23 cellular contexts compared by ENCODE assay signal in genomic region chr1:55555971-55556370, GRCh38.
A peak's percentile ranks its signal among the peaks of the same experiment; 100 is the strongest.
DNase-seq lines count a peak whose midpoint lies in the region; ATAC-seq, FAIRE-seq and TF ChIP-seq lines count a peak whose summit lies in the region.
"Had no signal": no experiment of that assay in that cellular context is flagged by ENCODE, and none has a peak within 500 bp of the region (broad histone marks: within the 10 kb centered on the region; RNA-seq: fewer than 3 reads in every experiment).

No MANE protein-coding gene starts in this region.

- intact Hi-C loops in body of pancreas (cut with DNase I) (no loop called here), thyroid gland (cut with DNase I) (no loop called here)

- H3K4me3 ChIP-seq in body of pancreas = no peak overlapping the region
- H3K4me3 ChIP-seq in thyroid gland (replicated peaks in 1 of 3) = no peak overlapping the region
- H3K4me3 ChIP-seq: SK-N-MC had no signal

- no peak for FAIRE-seq in H54 (lab: Jason Lieb, UNC)
- FAIRE-seq: H1 had no signal

- DNase-seq in ELF-1 (ENCODE audit: low read depth, low spot score) (peak; percentile 27), NCI-H1092 treated with DMSO at 0.1 percent for 48 hours (lab: John Stamatoyannopoulos, UW) (peak; percentile 44), SK-N-DZ (ENCODE audit: low spot score) (peak; percentile 68), mesothelial cell of epicardium (ENCODE audit: low spot score in 2 of 2, unreplicated experiment in 2 of 2) (peak; percentile 43 to 61), H54 (ENCODE audit: insufficient read length, low spot score) (no peak), body of pancreas (no peak), thyroid gland (no peak)
- DNase-seq: ACHN; C1 segment of cervical spinal cord; CD8-positive, alpha-beta memory T cell; DMS79 treated with DMSO at 0.1 percent for 48 hours; HFFc6; MV-4-11; NCI-H1417 treated with DMSO at 0.1 percent for 48 hours; NCI-H2029 treated with DMSO at 0.1 percent for 48 hours; NCI-H2227 treated with DMSO at 0.1 percent for 48 hours; NCI-H526 treated with DMSO at 0.1 percent for 48 hours; OCI-M1; Right ventricle myocardium superior; T-cell had no signal

- H3K4me1 ChIP-seq in body of pancreas (no peaks in the 10 kb centered on the region), thyroid gland (peaks cover 13 to 20% of the 10 kb centered on the region in 2 donors)

- H3K36me3 ChIP-seq in body of pancreas (replicated peaks in 1 of 2; ENCODE audit: insufficient read depth in 1 of 2, low read depth in 2 of 2) (no peaks in the 10 kb centered on the region), thyroid gland (no peaks in the 10 kb centered on the region)

- TF ChIP-seq CTCF in mesothelial cell of epicardium (IDR thresholded peaks at IDR 0.05; ENCODE audit: unreplicated experiment) = no peak
- no peak for TF ChIP-seq CTCF in body of pancreas (IDR thresholded peaks at IDR 0.05)
- no peak for TF ChIP-seq CTCF in thyroid gland (IDR thresholded peaks at IDR 0.05)

- TF ChIP-seq POLR2A in H54 (IDR thresholded peaks at IDR 0.05; ENCODE audit: low read depth, low read length) (no peak), body of pancreas (IDR thresholded peaks at IDR 0.05) (no peak), thyroid gland (IDR thresholded peaks at IDR 0.05) (no peak)

- no peaks in the 10 kb centered on the region for H3K36me3 Mint-ChIP-seq in mesothelial cell of epicardium
- H3K36me3 Mint-ChIP-seq: CD8-positive, alpha-beta memory T cell; T-cell had no signal

- H3K4me1 Mint-ChIP-seq in mesothelial cell of epicardium = peaks cover 24% of the 10 kb centered on the region
- H3K4me1 Mint-ChIP-seq: CD8-positive, alpha-beta memory T cell; T-cell had no signal

- H3K27me3 ChIP-seq in body of pancreas = no peaks in the 10 kb centered on the region
- H3K27me3 ChIP-seq in thyroid gland = no peaks in the 10 kb centered on the region

- H3K27ac Mint-ChIP-seq in mesothelial cell of epicardium = peak overlapping the region; percentile 61
- H3K27ac Mint-ChIP-seq: CD8-positive, alpha-beta memory T cell; HFFc6; T-cell had no signal

- H3K4me3 Mint-ChIP-seq in mesothelial cell of epicardium = no peak overlapping the region
- H3K4me3 Mint-ChIP-seq: CD8-positive, alpha-beta memory T cell; HFFc6; T-cell had no signal

- WGBS in body of pancreas, 2 donors = 79 to 82% methylated on average over 8 of the region's 8 CpGs
- WGBS in thyroid gland, 2 donors = 95 to 96% methylated on average over 8 of the region's 8 CpGs

- peaks cover under 1% of the 10 kb centered on the region for H3K9me3 Mint-ChIP-seq in mesothelial cell of epicardium
- H3K9me3 Mint-ChIP-seq: CD8-positive, alpha-beta memory T cell; HFFc6; T-cell had no signal

- no peaks in the 10 kb centered on the region for H3K27me3 Mint-ChIP-seq in mesothelial cell of epicardium (ENCODE audit: low read depth)
- H3K27me3 Mint-ChIP-seq: CD8-positive, alpha-beta memory T cell; T-cell had no signal

- H3K27ac ChIP-seq in body of pancreas (no peak overlapping the region), thyroid gland (no peak overlapping the region)
- H3K27ac ChIP-seq: KMS-11, SK-N-MC had no signal

- no peak for ATAC-seq in body of pancreas
- ATAC-seq: T-cell had no signal

- H3K9me3 ChIP-seq in body of pancreas (no peaks in the 10 kb centered on the region), thyroid gland (no peaks in the 10 kb centered on the region)

Comparison
In these comparisons a context has a peak if more than half of its experiments do, and no peak if none do; other contexts are left out.
1. DNase-seq: peak in ELF-1 (single experiment), NCI-H1092 treated with DMSO at 0.1 percent for 48 hours (single experiment), SK-N-DZ (single experiment) and mesothelial cell of epicardium (2 of 2); none in H54 (single experiment), body of pancreas (0 of 4) and thyroid gland (0 of 2).